In genomic region chr1:88134983-88135921, GRCh38 we compare ENCODE assay signal across 19 cellular contexts.
DNase-seq lines count a peak whose midpoint lies in the region; ATAC-seq, FAIRE-seq and TF ChIP-seq lines count a peak whose summit lies in the region.
"Had no signal": no experiment of that assay in that cellular context is flagged by ENCODE, and none has a peak within 500 bp of the region (broad histone marks: within the 10 kb centered on the region; RNA-seq: fewer than 3 reads in every experiment).

No MANE protein-coding gene starts in this region.

- H3K36me3 ChIP-seq in GM23338 (ENCODE audit: insufficient read depth) = no peaks in the 10 kb centered on the region
- no peaks in the 10 kb centered on the region for H3K36me3 ChIP-seq in HUES64 (ENCODE audit: insufficient read depth, low read length)
- no peaks in the 10 kb centered on the region for H3K36me3 ChIP-seq in K562 (ENCODE audit: control insufficient read depth, insufficient read depth, low read length)
- no peaks in the 10 kb centered on the region for H3K36me3 ChIP-seq in neural progenitor cell

- H3K27ac Mint-ChIP-seq in GM23338 = peak overlapping the region; percentile 93
- no peak overlapping the region for H3K27ac Mint-ChIP-seq in neural progenitor cell
- H3K27ac Mint-ChIP-seq in activated T-helper 2 cell treated with anti-CD3 and anti-CD28 coated beads, Interferon-gamma antibody, Interleukin-2, Interleukin-4, amounts not matched to agents 10 μg/mL and 5 μg/mL and 100 μg/mL, durations not matched to agents 14 hours and 24 hours and 36 hours = no peak overlapping the region
- H3K27ac Mint-ChIP-seq: B cell; CD4-positive, alpha-beta T cell had no signal

- H3K79me2 ChIP-seq in GM23338 (replicated peaks; ENCODE audit: insufficient read depth) (no peaks in the 10 kb centered on the region), K562 (ENCODE audit: control insufficient read depth, insufficient read depth, low read length) (no peaks in the 10 kb centered on the region), neural progenitor cell (ENCODE audit: low read depth) (no peaks in the 10 kb centered on the region)

- H4K20me1 ChIP-seq in GM23338 (replicated peaks; ENCODE audit: insufficient read depth) (no peaks in the 10 kb centered on the region), K562 (replicated peaks; ENCODE audit: control insufficient read depth, insufficient read depth, low read length) (no peaks in the 10 kb centered on the region), neural progenitor cell (ENCODE audit: low read depth) (no peaks in the 10 kb centered on the region)

- WGBS in HUES64 = 66% methylated on average over 6 of the region's 7 CpGs
- WGBS in K562 (ENCODE audit: insufficient coverage, low coverage, missing lambda C conversion rate) = under 1% methylated on average over 7 of the region's 7 CpGs

- no peaks in the 10 kb centered on the region for H3K27me3 ChIP-seq in GM23338 (ENCODE audit: insufficient read depth)
- no peaks in the 10 kb centered on the region for H3K27me3 ChIP-seq in HUES64 (ENCODE audit: insufficient read depth, low read length)
- H3K27me3 ChIP-seq in K562 (ENCODE audit: control insufficient read depth in 2 of 2, insufficient read depth in 2 of 2, low read length in 2 of 2) = no peaks in the 10 kb centered on the region
- no peaks in the 10 kb centered on the region for H3K27me3 ChIP-seq in neural progenitor cell

- H3K27me3 Mint-ChIP-seq in GM23338 (ENCODE audit: insufficient read depth, low read depth, poor library complexity) = no peaks in the 10 kb centered on the region
- H3K27me3 Mint-ChIP-seq in neural progenitor cell (ENCODE audit: insufficient read depth, low read depth) = peaks cover 4% of the 10 kb centered on the region
- H3K27me3 Mint-ChIP-seq in activated T-helper 2 cell treated with anti-CD3 and anti-CD28 coated beads, Interferon-gamma antibody, Interleukin-2, Interleukin-4, amounts not matched to agents 10 μg/mL and 5 μg/mL and 100 μg/mL, durations not matched to agents 14 hours and 24 hours and 36 hours (ENCODE audit: low read depth) = no peaks in the 10 kb centered on the region
- H3K27me3 Mint-ChIP-seq: CD4-positive, alpha-beta T cell had no signal

- H3K4me1 Mint-ChIP-seq in GM23338 (peaks cover 33% of the 10 kb centered on the region), neural progenitor cell (no peaks in the 10 kb centered on the region)
- H3K4me1 Mint-ChIP-seq in activated T-helper 2 cell treated with anti-CD3 and anti-CD28 coated beads, Interferon-gamma antibody, Interleukin-2, Interleukin-4, amounts not matched to agents 10 μg/mL and 5 μg/mL and 100 μg/mL, durations not matched to agents 14 hours and 24 hours and 36 hours (ENCODE audit: low read depth) = no peaks in the 10 kb centered on the region
- H3K4me1 Mint-ChIP-seq: B cell had no signal

- H3K27ac ChIP-seq in GM23338 (ENCODE audit: low read depth) (peak overlapping the region; percentile 72), HUES64 (ENCODE audit: low read depth, low read length) (peak overlapping the region; percentile 87; the same call in 1 of the 2 replicates), K562 (ENCODE audit: extremely low read depth, low read depth, low read length) (no peak overlapping the region), neural progenitor cell (no peak overlapping the region)
- H3K27ac ChIP-seq: HL-60 had no signal

- in situ Hi-C loops in K562 (cut with MboI) = no loop called here

- H3K4me3 Mint-ChIP-seq in GM23338 (no peak overlapping the region), neural progenitor cell (no peak overlapping the region)
- H3K4me3 Mint-ChIP-seq in activated T-helper 2 cell treated with anti-CD3 and anti-CD28 coated beads, Interferon-gamma antibody, Interleukin-2, Interleukin-4, amounts not matched to agents 10 μg/mL and 5 μg/mL and 100 μg/mL, durations not matched to agents 14 hours and 24 hours and 36 hours (ENCODE audit: low read depth) = no peak overlapping the region
- H3K4me3 Mint-ChIP-seq: B cell; CD4-positive, alpha-beta T cell had no signal

- no peaks in the 10 kb centered on the region for H3F3A ChIP-seq in GM23338 (replicated peaks; ENCODE audit: low read depth)
- H3F3A ChIP-seq in neural progenitor cell (ENCODE audit: low read depth) = peaks cover 30% of the 10 kb centered on the region

- H3K4me2 ChIP-seq in GM23338 = peak overlapping the region; percentile 67
- no peak overlapping the region for H3K4me2 ChIP-seq in K562 (ENCODE audit: insufficient read depth, low read length)
- H3K4me2 ChIP-seq in neural progenitor cell = peak overlapping the region; percentile 12

- peaks cover 7% of the 10 kb centered on the region; the same call in 2 of the 3 replicates for H3K36me3 Mint-ChIP-seq in GM23338 (ENCODE audit: low read depth)
- no peaks in the 10 kb centered on the region for H3K36me3 Mint-ChIP-seq in neural progenitor cell
- no peaks in the 10 kb centered on the region for H3K36me3 Mint-ChIP-seq in activated T-helper 2 cell treated with anti-CD3 and anti-CD28 coated beads, Interferon-gamma antibody, Interleukin-2, Interleukin-4, amounts not matched to agents 10 μg/mL and 5 μg/mL and 100 μg/mL, durations not matched to agents 14 hours and 24 hours and 36 hours (ENCODE audit: low read depth)

- H3K4me3 ChIP-seq in GM23338 (no peak overlapping the region), HUES64 (ENCODE audit: low read length) (no peak overlapping the region), K562 (no peak overlapping the region), neural progenitor cell (no peak overlapping the region)

- intact Hi-C loops in K562 (cut with micrococcal nuclease) = no loop called here
- intact Hi-C loops in activated T-helper 2 cell treated with anti-CD3 and anti-CD28 coated beads, Interferon-gamma antibody, Interleukin-2, Interleukin-4, amounts not matched to agents 10 μg/mL and 5 μg/mL and 100 μg/mL, durations not matched to agents 14 hours and 24 hours and 36 hours (cut with micrococcal nuclease) = no loop called here

- H3K4me1 ChIP-seq in GM23338 (ENCODE audit: insufficient read depth) = peaks cover 34% of the 10 kb centered on the region
- peaks cover 39% of the 10 kb centered on the region for H3K4me1 ChIP-seq in HUES64 (ENCODE audit: insufficient read depth, low read length)
- H3K4me1 ChIP-seq in K562 (replicated peaks in 1 of 2; ENCODE audit: control insufficient read depth in 2 of 2, insufficient read depth in 2 of 2, low read length in 2 of 2) = no peaks in the 10 kb centered on the region
- H3K4me1 ChIP-seq in neural progenitor cell = peaks cover 28% of the 10 kb centered on the region

- peak; percentile 86 for ATAC-seq in GM23338
- ATAC-seq in K562 = no peak
- no peak for ATAC-seq in GM19452 (IDR thresholded peaks at IDR 0.05; ENCODE audit: unreplicated experiment)
- ATAC-seq: HCT116 had no signal

- peaks cover 10% of the 10 kb centered on the region; the same call in 2 of the 3 replicates for H3K9me3 Mint-ChIP-seq in GM23338
- peaks cover 2% of the 10 kb centered on the region for H3K9me3 Mint-ChIP-seq in neural progenitor cell
- H3K9me3 Mint-ChIP-seq in activated T-helper 2 cell treated with anti-CD3 and anti-CD28 coated beads, Interferon-gamma antibody, Interleukin-2, Interleukin-4, amounts not matched to agents 10 μg/mL and 5 μg/mL and 100 μg/mL, durations not matched to agents 14 hours and 24 hours and 36 hours = no peaks in the 10 kb centered on the region

- no peak overlapping the region for H3K9ac ChIP-seq in HUES64 (ENCODE audit: low read depth, low read length)
- H3K9ac ChIP-seq in K562 (ENCODE audit: insufficient read depth in 1 of 2, low read depth in 2 of 2, low read length in 2 of 2) = no peak overlapping the region
- no peak overlapping the region for H3K9ac ChIP-seq in neural progenitor cell

- CTCF ChIA-PET in K562 (lab: Yijun Ruan, JAX; ENCODE audit: low intra/inter-chr PET ratio) = no interaction called here

- no peak overlapping the region; the same call in 1 of the 2 replicates for H2AFZ ChIP-seq in GM23338
- H2AFZ ChIP-seq in K562 (ENCODE audit: low read depth, low read length) = no peak overlapping the region
- no peak overlapping the region for H2AFZ ChIP-seq in neural progenitor cell (replicated peaks)

- H3K9me3 ChIP-seq in HUES64 (ENCODE audit: insufficient read depth, low read depth, low read length) (peaks cover 6% of the 10 kb centered on the region; the same call in 1 of the 2 replicates), K562 (replicated peaks; ENCODE audit: control insufficient read depth, insufficient read depth, low read depth, low read length) (no peaks in the 10 kb centered on the region), neural progenitor cell (ENCODE audit: low read depth) (no peaks in the 10 kb centered on the region)

- POLR2A ChIA-PET in K562 (lab: Yijun Ruan, JAX) = no interaction called here

- H3K9me2 ChIP-seq in GM23338 (ENCODE audit: insufficient read depth) = no peaks in the 10 kb centered on the region

- no TSS peak for BruUV-seq in K562 (replicated peaks; lab: Mats Ljungman, UMichigan)

- DNase-seq in GM23338 (ENCODE audit: low spot score) (peak; percentile 38), K562 (ENCODE audit: extremely low read depth in 1 of 4, low spot score in 3 of 4) (no peak), neural progenitor cell (ENCODE audit: low spot score) (no peak)
- DNase-seq in stimulated activated naive CD4-positive, alpha-beta T cell treated with Interleukin-2 at 50 U/mL for 16 hours (lab: John Stamatoyannopoulos, UW) = no peak
- DNase-seq in activated T-helper 2 cell treated with anti-CD3 and anti-CD28 coated beads, Interferon-gamma antibody, Interleukin-2, Interleukin-4, amounts not matched to agents 10 μg/mL and 5 μg/mL and 100 μg/mL, durations not matched to agents 14 hours and 24 hours and 36 hours (ENCODE audit: low spot score) = no peak
- DNase-seq: C1 segment of cervical spinal cord; Calu3; CD4-positive, alpha-beta T cell; DMS153; DMS79 treated with DMSO at 0.1 percent for 48 hours; EL; Karpas-422 had no signal

- TF ChIP-seq POLR2A in K562 (conservative IDR thresholded peaks at IDR 0.05) = no peak

- no peak for FAIRE-seq in K562 (lab: Jason Lieb, UNC)
- FAIRE-seq: G401.6, GM12891 had no signal

- TF ChIP-seq CTCF in GM23338 (conservative IDR thresholded peaks at IDR 0.05; ENCODE audit: low read depth in 2 of 2) = no peak
- no peak for TF ChIP-seq CTCF in K562 (IDR thresholded peaks at IDR 0.05 in 2 of 3, conservative IDR thresholded peaks at IDR 0.05 in 1 of 3; ENCODE audit: insufficient read depth in 2 of 3, low read depth in 1 of 3, low read length in 3 of 3)
- no peak for TF ChIP-seq CTCF in neural progenitor cell (IDR thresholded peaks at IDR 0.05)

- no peak for TF ChIP-seq RAD21 in K562 (CRISPR knock-in tag; conservative IDR thresholded peaks at IDR 0.05 in 1 of 2, IDR thresholded peaks at IDR 0.05 in 1 of 2)

- TF ChIP-seq EP300 in K562 (IDR thresholded peaks at IDR 0.05; ENCODE audit: low read length) = no peak

- H3K9me1 ChIP-seq in K562 (ENCODE audit: control insufficient read depth, insufficient read depth, low read length) = no peaks in the 10 kb centered on the region

TF ChIP-seq in K562, 482 proteins besides CTCF, POLR2A, EP300 and RAD21:
- TF ChIP-seq ZFP1 (CRISPR knock-in tag; IDR thresholded peaks at IDR 0.05) (no peak), MAFG (tag; conservative IDR thresholded peaks at IDR 0.05) (peak; percentile 45), ZNF316 (IDR thresholded peaks at IDR 0.05) (peak; percentile 21; the same call in 1 of the 2 replicates)

Comparison
In these comparisons a context has a peak if more than half of its experiments do, and no peak if none do; other contexts are left out.
1. H3K27ac ChIP-seq: peak in GM23338 (single experiment) and HUES64 (single experiment); none in K562 (single experiment) and neural progenitor cell (single experiment).